ENCODE assay signal across 10 cellular contexts in genomic region chr17:55743103-55743679, GRCh38. TPM values are rescaled to one million over a fixed set of nuclear protein-coding genes. Genes with fewer than 3 reads are reported as not detected.
DNase-seq lines count a peak whose midpoint lies in the region; ATAC-seq and TF ChIP-seq lines count a peak whose summit lies in the region.
"Had no signal": no experiment of that assay in that cellular context is flagged by ENCODE, and none has a peak within 500 bp of the region (broad histone marks: within the 10 kb centered on the region; RNA-seq: fewer than 3 reads in every experiment).

No MANE protein-coding gene starts in this region.

- H3K9me3 Mint-ChIP-seq in naive thymus-derived CD4-positive, alpha-beta T cell: no peaks in the 10 kb centered on the region

- H3K36me3 ChIP-seq in transverse colon (no peaks in the 10 kb centered on the region), tibial artery (no peaks in the 10 kb centered on the region)
- H3K36me3 ChIP-seq in naive thymus-derived CD4-positive, alpha-beta T cell (ENCODE audit: control insufficient read depth in 2 of 3, insufficient read depth in 3 of 3, low read length in 3 of 3): no peaks in the 10 kb centered on the region

- H3K4me1 ChIP-seq in transverse colon (no peaks in the 10 kb centered on the region), tibial artery (no peaks in the 10 kb centered on the region)
- no peaks in the 10 kb centered on the region for H3K4me1 ChIP-seq in naive thymus-derived CD4-positive, alpha-beta T cell (ENCODE audit: control insufficient read depth in 2 of 2, insufficient read depth in 2 of 2, low read length in 2 of 2)

- H3K9me3 ChIP-seq in transverse colon: no peaks in the 10 kb centered on the region
- no peaks in the 10 kb centered on the region for H3K9me3 ChIP-seq in naive thymus-derived CD4-positive, alpha-beta T cell (ENCODE audit: control insufficient read depth in 2 of 3, low read length in 3 of 3)
- no peaks in the 10 kb centered on the region for H3K9me3 ChIP-seq in tibial artery

- ATAC-seq in HG03354 (IDR thresholded peaks at IDR 0.05; ENCODE audit: poor library complexity, severe bottlenecking, unreplicated experiment): peak; percentile 40
- no peak for ATAC-seq in naive thymus-derived CD4-positive, alpha-beta T cell

- H3K4me1 Mint-ChIP-seq in naive thymus-derived CD4-positive, alpha-beta T cell: no peaks in the 10 kb centered on the region

- no peak overlapping the region for H3K4me3 Mint-ChIP-seq in naive thymus-derived CD4-positive, alpha-beta T cell

- peaks cover 25 to 44% (median 35%) of the 10 kb centered on the region in 5 donors for H3K27me3 Mint-ChIP-seq in naive thymus-derived CD4-positive, alpha-beta T cell

- no peak for TF ChIP-seq POLR2A in transverse colon (IDR thresholded peaks at IDR 0.05)

- TF ChIP-seq EP300 in transverse colon (IDR thresholded peaks at IDR 0.05; ENCODE audit: low read depth): no peak

- intact Hi-C loops in transverse colon (cut with DNase I; ENCODE audit: low total_unique reads) (no loop called here), tibial artery (cut with DNase I; ENCODE audit: low total_unique reads) (no loop called here)
- intact Hi-C loops in naive thymus-derived CD4-positive, alpha-beta T cell (cut with micrococcal nuclease): no loop called here

- no peak overlapping the region for H3K4me3 ChIP-seq in transverse colon
- H3K4me3 ChIP-seq in naive thymus-derived CD4-positive, alpha-beta T cell (ENCODE audit: low read length): no peak overlapping the region
- H3K4me3 ChIP-seq in tibial artery: no peak overlapping the region

- WGBS in transverse colon (ENCODE audit: low coverage in 1 of 2), 2 donors: 38 to 54% methylated on average over 3 of the region's 3 CpGs

- DNase-seq in NCI-H526 (lab: John Stamatoyannopoulos, UW) (peak; percentile 12 to 13), NCI-H526 treated with DMSO at 0.1 percent for 48 hours (lab: John Stamatoyannopoulos, UW) (no peak), SW480 (ENCODE audit: low spot score) (peak; percentile 76), transverse colon (peak; percentile 57), tibial artery (no peak)
- DNase-seq in naive thymus-derived CD4-positive, alpha-beta T cell: no peak
- DNase-seq in stimulated activated CD4-positive, alpha-beta T cell treated with anti-CD3 and anti-CD28 coated beads, Interleukin-4, amount 100 ng/mL, for 1 hour: no peak
- DNase-seq: nucleus accumbens had no signal

- no peak for TF ChIP-seq CTCF in transverse colon (IDR thresholded peaks at IDR 0.05)
- no peak for TF ChIP-seq CTCF in tibial artery (IDR thresholded peaks at IDR 0.05)

- H3K27me3 ChIP-seq in transverse colon (no peaks in the 10 kb centered on the region), tibial artery (no peaks in the 10 kb centered on the region)
- no peaks in the 10 kb centered on the region for H3K27me3 ChIP-seq in naive thymus-derived CD4-positive, alpha-beta T cell (ENCODE audit: control insufficient read depth in 2 of 2, insufficient read depth in 2 of 2, low read length in 2 of 2)

- in situ Hi-C loops in transverse colon (cut with MboI; ENCODE audit: low pct_ligation_motif_present in 1 of 4, low pct_unique_long_range_greater_than_20kb in 1 of 4, low sequenced_read_pairs in 3 of 4): no loop called here

- CTCF ChIA-PET in naive thymus-derived CD4-positive, alpha-beta T cell (lab: Charles Lee): no interaction called here

- no peak overlapping the region for H3K27ac Mint-ChIP-seq in naive thymus-derived CD4-positive, alpha-beta T cell

- H3K27ac ChIP-seq in transverse colon (no peak overlapping the region), tibial artery (no peak overlapping the region)
- H3K27ac ChIP-seq in naive thymus-derived CD4-positive, alpha-beta T cell (ENCODE audit: low read depth, low read length): no peak overlapping the region
- H3K27ac ChIP-seq: VCaP had no signal

- POLR2A ChIA-PET in naive thymus-derived CD4-positive, alpha-beta T cell (lab: Charles Lee): no interaction called here

- no peaks in the 10 kb centered on the region for H3K36me3 Mint-ChIP-seq in naive thymus-derived CD4-positive, alpha-beta T cell

RNA-seq across cellular contexts. Expression of gene PCTP, which starts 7.7 kb away (rescaled TPM):
- 100 to 1,000 TPM in 1 of 4 donors, 10 to 100 TPM in 2, 1 to 10 TPM in 1; 8.6 to 581 (median 35.0) TPM for total RNA-seq in transverse colon
- total RNA-seq in naive thymus-derived CD4-positive, alpha-beta T cell: 1 to 10 TPM; 2.7 to 7.4 (median 3.5) TPM
- polyA plus RNA-seq in naive thymus-derived CD4-positive, alpha-beta T cell: 1 to 10 TPM; 1.2 to 1.9 TPM

RNA-seq across cellular contexts. Expression of gene TMEM100, which starts 20.5 kb away (rescaled TPM):
- 1 to 10 TPM in 2 of 4 donors, under 1 TPM in 1, not detected in 1; 1.00 to 7.8 (median 4.1) TPM for total RNA-seq in transverse colon
- not detected for total RNA-seq in naive thymus-derived CD4-positive, alpha-beta T cell
- polyA plus RNA-seq in naive thymus-derived CD4-positive, alpha-beta T cell: not detected

Comparison
In these comparisons a context has a peak if more than half of its experiments do, and no peak if none do; other contexts are left out.
1. DNase-seq: peak in NCI-H526 (2 of 2), SW480 (single experiment) and transverse colon (single experiment); none in NCI-H526 treated with DMSO at 0.1 percent for 48 hours (single experiment), naive thymus-derived CD4-positive, alpha-beta T cell (0 of 9), tibial artery (0 of 2) and stimulated activated CD4-positive, alpha-beta T cell treated with anti-CD3 and anti-CD28 coated beads, Interleukin-4, amount 100 ng/mL, for 1 hour (single experiment).